13 cellular contexts compared by ENCODE assay signal in the genomic region with DNA sequence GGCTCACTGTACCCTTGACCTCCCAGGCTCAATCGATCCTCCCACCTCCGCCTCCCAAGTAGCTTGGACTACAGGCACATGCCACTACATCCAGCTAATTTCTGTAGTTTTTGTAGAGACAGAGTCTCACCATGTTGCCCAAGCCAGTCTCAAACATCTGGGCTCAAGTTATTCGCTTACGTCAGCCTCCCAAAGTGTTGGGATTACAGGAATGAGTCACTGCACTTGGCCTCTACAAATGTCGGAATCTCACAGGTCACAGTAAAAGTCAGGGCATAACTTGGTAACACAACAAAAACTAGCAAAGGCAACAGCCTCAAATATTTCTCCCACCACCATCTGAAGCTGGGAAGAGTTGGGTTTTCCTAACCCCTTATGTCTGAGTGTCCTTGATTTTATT. TPM values are rescaled to one million over a fixed set of nuclear protein-coding genes. Genes with fewer than 3 reads are reported as not detected.
DNase-seq lines count a peak whose midpoint lies in the region; ATAC-seq, FAIRE-seq and TF ChIP-seq lines count a peak whose summit lies in the region.
"Had no signal": no experiment of that assay in that cellular context is flagged by ENCODE, and none has a peak within 500 bp of the region (broad histone marks: within the 10 kb centered on the region; RNA-seq: fewer than 3 reads in every experiment).

No MANE protein-coding gene starts in this region.

- H3K9me3 ChIP-seq in fibroblast of lung (ENCODE audit: control insufficient read depth, insufficient read depth, low read depth, low read length): no peaks in the 10 kb centered on the region
- H3K9me3 ChIP-seq: HAP-1, vagina had no signal

- no peaks in the 10 kb centered on the region for H3K9me3 Mint-ChIP-seq in T-helper 2 cell treated with Interferon-gamma antibody and Interleukin-4, amounts not matched to agents 5 μg/mL and 100 μg/mL, for 36 hours
- H3K9me3 Mint-ChIP-seq: neural crest cell had no signal

- H3K9ac ChIP-seq in fibroblast of lung (ENCODE audit: insufficient read depth, low read length): no peak overlapping the region

- no peaks in the 10 kb centered on the region for H3K79me2 ChIP-seq in fibroblast of lung (ENCODE audit: control insufficient read depth, insufficient read depth, low read length)

- no peak overlapping the region for H2AFZ ChIP-seq in fibroblast of lung (ENCODE audit: low read length)

- no peaks in the 10 kb centered on the region for H3K36me3 ChIP-seq in fibroblast of lung (ENCODE audit: control insufficient read depth, insufficient read depth, low read length)
- H3K36me3 ChIP-seq: HAP-1, vagina had no signal

- no peak for TF ChIP-seq CTCF in fibroblast of lung (conservative IDR thresholded peaks at IDR 0.05 in 1 of 2, IDR thresholded peaks at IDR 0.05 in 1 of 2; ENCODE audit: low read depth in 1 of 2, low read length in 2 of 2)

- no peaks in the 10 kb centered on the region for H3K4me1 Mint-ChIP-seq in T-helper 2 cell treated with Interferon-gamma antibody and Interleukin-4, amounts not matched to agents 5 μg/mL and 100 μg/mL, for 36 hours (ENCODE audit: low read depth)

- no peaks in the 10 kb centered on the region for H3K36me3 Mint-ChIP-seq in T-helper 2 cell treated with Interferon-gamma antibody and Interleukin-4, amounts not matched to agents 5 μg/mL and 100 μg/mL, for 36 hours (ENCODE audit: low read depth)

- no peaks in the 10 kb centered on the region for H4K20me1 ChIP-seq in fibroblast of lung (ENCODE audit: control insufficient read depth, extremely low read depth, insufficient read depth, low read length)

- FAIRE-seq in RCC 7860 (lab: Jason Lieb, UNC): no peak

- H3K4me3 Mint-ChIP-seq in T-helper 2 cell treated with Interferon-gamma antibody and Interleukin-4, amounts not matched to agents 5 μg/mL and 100 μg/mL, for 36 hours: no peak overlapping the region
- H3K4me3 Mint-ChIP-seq: neural crest cell had no signal

- DNase-seq in GM03348 (ENCODE audit: low spot score) (peak; percentile 63), RCC 7860 (ENCODE audit: low spot score) (peak; percentile 26), fibroblast of lung (ENCODE audit: low read depth in 2 of 2) (peak; percentile 97 to 99), sciatic nerve (ENCODE audit: low spot score) (no peak), NAMALWA (ENCODE audit: low spot score) (no peak), SK-N-DZ (ENCODE audit: low spot score) (no peak), activated gamma-delta T cell (lab: John Stamatoyannopoulos, UW) (no peak)
- no peak for DNase-seq in T-helper 2 cell treated with Interferon-gamma antibody and Interleukin-4, amounts not matched to agents 5 μg/mL and 100 μg/mL, for 36 hours (ENCODE audit: low spot score)
- DNase-seq: NCI-H1436, PC-3 had no signal

- H3K4me2 ChIP-seq in fibroblast of lung (ENCODE audit: extremely low read depth, insufficient read depth, low read length): peak overlapping the region; percentile 21

- ATAC-seq in sciatic nerve: peak; percentile 73
- ATAC-seq: PC-3 had no signal

- peak overlapping the region; percentile 87 for H3K27ac ChIP-seq in fibroblast of lung (ENCODE audit: insufficient read depth, low read length)
- H3K27ac ChIP-seq: vagina had no signal

- peaks cover 6% of the 10 kb centered on the region for H3K4me1 ChIP-seq in fibroblast of lung (ENCODE audit: control insufficient read depth, extremely low read depth, insufficient read depth, low read length)
- H3K4me1 ChIP-seq: HAP-1 had no signal

- H3K4me3 ChIP-seq in fibroblast of lung (replicated peaks in 1 of 4; ENCODE audit: control extremely low read depth in 1 of 4, insufficient read depth in 1 of 4, low read depth in 3 of 4, low read length in 4 of 4): no peak overlapping the region
- H3K4me3 ChIP-seq: HAP-1, vagina had no signal

- H3K27ac Mint-ChIP-seq in T-helper 2 cell treated with Interferon-gamma antibody and Interleukin-4, amounts not matched to agents 5 μg/mL and 100 μg/mL, for 36 hours: no peak overlapping the region

- no peaks in the 10 kb centered on the region for H3K27me3 Mint-ChIP-seq in T-helper 2 cell treated with Interferon-gamma antibody and Interleukin-4, amounts not matched to agents 5 μg/mL and 100 μg/mL, for 36 hours (ENCODE audit: low read depth)

- H3K27me3 ChIP-seq in fibroblast of lung (ENCODE audit: control insufficient read depth, insufficient read depth, low read length): no peaks in the 10 kb centered on the region
- H3K27me3 ChIP-seq: vagina had no signal

- intact Hi-C loops in sciatic nerve (cut with DNase I): no loop called here

RNA-seq across cellular contexts. Expression of gene SCG2, which starts 25.3 kb away (rescaled TPM):
- total RNA-seq in fibroblast of lung: 0.66 and 2.1 TPM in 2 replicates
- 1.4 and 2.9 TPM in 2 replicates for polyA plus RNA-seq in fibroblast of lung
- polyA plus RNA-seq in fibroblast of lung (2012): 1.2 and 1.8 TPM in 2 replicates
- polyA minus RNA-seq in fibroblast of lung (ENCODE audit: low replicate concordance): not detected in 2 replicates
- 0.80 TPM for total RNA-seq in sciatic nerve
- polyA plus RNA-seq in SK-N-DZ (2014; cell fraction: cytosol; rRNA removed): 54.6 and 64.5 TPM in 2 replicates
- polyA plus RNA-seq in SK-N-DZ (2014; cell fraction: nucleus; rRNA removed): 22.2 and 22.7 TPM in 2 replicates

Comparison
In these comparisons a context has a peak if more than half of its experiments do, and no peak if none do; other contexts are left out.
1. DNase-seq: peak in GM03348 (single experiment), RCC 7860 (single experiment) and fibroblast of lung (2 of 2); none in sciatic nerve (single experiment), NAMALWA (single experiment), SK-N-DZ (single experiment), activated gamma-delta T cell (single experiment) and T-helper 2 cell treated with Interferon-gamma antibody and Interleukin-4, amounts not matched to agents 5 μg/mL and 100 μg/mL, for 36 hours (single experiment).